In genomic region chr1:205066221-205066818, GRCh38 we compare ENCODE assay signal across 1 cellular context.
TF ChIP-seq lines count a peak whose summit lies in the region.

No MANE protein-coding gene starts in this region.

TF ChIP-seq in HCT116, 20 proteins besides CTCF, POLR2A, EP300 and RAD21:
- no peak for TF ChIP-seq ZBTB33 (IDR thresholded peaks at IDR 0.05; ENCODE audit: extremely low read depth, insufficient replicate concordance, low read length)
- no peak for TF ChIP-seq POLR2AphosphoS5 (IDR thresholded peaks at IDR 0.05; ENCODE audit: low read depth, low read length)
- TF ChIP-seq SRF (IDR thresholded peaks at IDR 0.05; ENCODE audit: low read depth), result no peak
- TF ChIP-seq FOSL1 (IDR thresholded peaks at IDR 0.05; ENCODE audit: low read depth), result no peak
- TF ChIP-seq CBX3 (IDR thresholded peaks at IDR 0.05; ENCODE audit: low read depth), result no peak
- no peak for TF ChIP-seq EZH2 (IDR thresholded peaks at IDR 0.05)
- TF ChIP-seq ATF3 (IDR thresholded peaks at IDR 0.05), result no peak
- TF ChIP-seq REST (IDR thresholded peaks at IDR 0.05; ENCODE audit: low read depth), result no peak
- TF ChIP-seq ZNF274 (IDR thresholded peaks at IDR 0.05; ENCODE audit: low read depth, low read length), result no peak
- TF ChIP-seq EGR1 (IDR thresholded peaks at IDR 0.05; ENCODE audit: low read depth), result no peak
TF ChIP-seq in HCT116: peak in this region for 0.
